Comparison of ENCODE assay signal across 8 cellular contexts in the genomic region with DNA sequence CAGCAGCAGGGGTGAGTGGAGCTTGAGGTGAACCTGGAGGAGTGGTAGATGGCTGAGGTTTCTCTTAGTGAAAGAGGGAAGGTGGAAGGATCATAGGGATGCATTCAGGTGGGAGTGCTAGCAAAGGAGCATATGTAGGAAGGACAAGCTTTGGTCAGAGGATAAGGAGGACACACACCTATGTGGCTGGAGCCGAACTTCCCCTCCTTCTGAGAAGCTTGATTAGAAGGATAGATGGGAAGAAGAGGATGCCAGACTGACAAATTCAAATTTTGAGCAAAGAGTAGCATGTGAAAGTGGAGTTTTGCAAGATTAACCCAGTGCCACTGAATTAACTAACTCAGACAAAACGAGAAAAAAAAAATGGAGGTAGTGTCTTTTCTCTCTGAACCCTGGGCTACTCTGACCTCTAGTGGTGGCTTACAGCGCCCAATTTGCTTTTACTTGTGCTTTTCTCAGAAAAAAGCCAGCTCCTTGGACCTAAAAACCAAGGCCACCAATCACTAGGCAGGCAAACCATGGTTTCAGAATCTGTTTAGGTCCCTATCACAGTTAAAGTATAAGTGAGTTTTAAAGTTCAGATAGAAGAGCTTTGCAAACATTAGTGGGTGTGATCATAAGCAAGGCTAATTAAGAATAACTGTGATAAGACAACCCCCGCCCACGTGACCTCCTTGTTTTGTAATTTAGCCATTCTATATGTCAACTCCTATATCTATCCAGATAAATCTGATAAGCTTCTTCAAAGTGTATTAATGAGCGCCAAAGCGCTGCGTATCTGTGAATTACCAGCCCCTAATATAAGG. TPM values are rescaled to one million over a fixed set of nuclear protein-coding genes. Genes with fewer than 3 reads are reported as not detected.
A peak's percentile ranks its signal among the peaks of the same experiment; 100 is the strongest.
DNase-seq lines count a peak whose midpoint lies in the region; ATAC-seq, FAIRE-seq and TF ChIP-seq lines count a peak whose summit lies in the region.

No MANE protein-coding gene starts in this region.

- peak; percentile 62 to 77 (median 72) for ATAC-seq in T-cell (replicated peaks in 1 of 4)
- no peak for ATAC-seq in HG02970 (IDR thresholded peaks at IDR 0.05; ENCODE audit: low FRiP score, unreplicated experiment)
- ATAC-seq in GM21447 (IDR thresholded peaks at IDR 0.05; ENCODE audit: unreplicated experiment) = no peak

- POLR2A ChIA-PET in T-cell (lab: Charles Lee) = interaction anchor here (0.6 to 1.4 kb wide), 2 partner anchors 114 to 927 kb away, joined by 3 to 5 read pairs; no protein-coding TSS in a partner anchor

- H3K4me1 ChIP-seq in adrenal gland (replicated peaks in 1 of 2) (peaks cover 0 to 39% of the 10 kb centered on the region in 2 donors), hepatocyte (ENCODE audit: insufficient read depth) (peaks cover 31% of the 10 kb centered on the region)

- TF ChIP-seq CTCF in adrenal gland (IDR thresholded peaks at IDR 0.05) = peak; percentile 70 to 87 (median 77)
- TF ChIP-seq CTCF in hepatocyte (IDR thresholded peaks at IDR 0.05; ENCODE audit: poor library complexity) = peak; percentile 89

- H3K9me2 ChIP-seq in hepatocyte (replicated peaks; ENCODE audit: insufficient read depth) = no peaks in the 10 kb centered on the region

- H3K27ac Mint-ChIP-seq in T-cell = peak overlapping the region in 1 of 2 donors; percentile 63

- H3K4me2 ChIP-seq in hepatocyte = peak overlapping the region; percentile 38

- intact Hi-C loops in adrenal gland (cut with DNase I) = loop anchor here (2.0 to 5.0 kb wide), 3 partner anchors 295 to 420 kb away; no protein-coding TSS in a partner anchor

- no peak overlapping the region for H3K4me3 ChIP-seq in adrenal gland
- no peak overlapping the region for H3K4me3 ChIP-seq in hepatocyte

- 35 to 53% (median 45%) methylated on average over 8 of the region's 8 CpGs for WGBS in adrenal gland, 4 donors
- WGBS in hepatocyte (ENCODE audit: low lambda C conversion rate, missing lambda C conversion rate) = 60% methylated on average over 8 of the region's 8 CpGs

- H3K27me3 Mint-ChIP-seq in T-cell = peaks cover 0 to 4% of the 10 kb centered on the region in 2 donors

- no peaks in the 10 kb centered on the region for H3K27me3 ChIP-seq in adrenal gland
- no peaks in the 10 kb centered on the region for H3K27me3 ChIP-seq in hepatocyte

- CTCF ChIA-PET in T-cell (lab: Charles Lee) = interaction anchor here (0.5 to 5.6 kb wide), 47 partner anchors 9 to 476 kb away, joined by 3 to 52 read pairs (median 4); partner anchors contain the start of genes EMP1 (in 1 of the 2) and GSG1 (in 1 of the 2)

- H2AFZ ChIP-seq in hepatocyte = peak overlapping the region; percentile 36

- H3K4me3 Mint-ChIP-seq in T-cell = no peak overlapping the region

- H3K9me3 ChIP-seq in adrenal gland (replicated peaks in 1 of 3) = no peaks in the 10 kb centered on the region
- H3K9me3 ChIP-seq in hepatocyte (ENCODE audit: low read depth) = no peaks in the 10 kb centered on the region

- no peak for TF ChIP-seq POLR2A in GM12891 (IDR thresholded peaks at IDR 0.05; ENCODE audit: low read depth, low read length)
- no peak for TF ChIP-seq POLR2A in adrenal gland (IDR thresholded peaks at IDR 0.05)

- H4K20me1 ChIP-seq in hepatocyte (ENCODE audit: insufficient read depth, poor library complexity, severe bottlenecking) = no peaks in the 10 kb centered on the region

- H3K27ac ChIP-seq in adrenal gland (no peak overlapping the region), hepatocyte (peak overlapping the region; percentile 15)

- H3K79me2 ChIP-seq in hepatocyte = no peaks in the 10 kb centered on the region

- H3K36me3 ChIP-seq in adrenal gland (replicated peaks in 1 of 2) = peaks cover 0 to 20% of the 10 kb centered on the region in 2 donors
- no peaks in the 10 kb centered on the region for H3K36me3 ChIP-seq in hepatocyte (replicated peaks; ENCODE audit: insufficient read depth, low read depth)

- peak; percentile 66 for FAIRE-seq in GM12891 (lab: Jason Lieb, UNC)

- no peaks in the 10 kb centered on the region for H3K9me3 Mint-ChIP-seq in T-cell

- peaks cover 6 to 11% (median 8%) of the 10 kb centered on the region in 3 donors for H3K4me1 Mint-ChIP-seq in T-cell

- H3K36me3 Mint-ChIP-seq in T-cell = peaks cover 11% of the 10 kb centered on the region

- DNase-seq in GM12891 (ENCODE audit: insufficient read length, low spot score) = no peak
- DNase-seq in NCI-H1105 treated with DMSO at 0.1 percent for 48 hours (lab: John Stamatoyannopoulos, UW) = peak; percentile 83
- peak; percentile 36 to 78 (median 65) for DNase-seq in T-cell
- DNase-seq in adrenal gland = peak; percentile 60 to 89 (median 71)
- DNase-seq in hepatocyte (ENCODE audit: low spot score) = peak; percentile 83
- peak; percentile 66 for DNase-seq in smooth muscle cell of the brain vasculature (ENCODE audit: low read depth, low spot score)

TF ChIP-seq in GM12891, 5 proteins besides CTCF, POLR2A, EP300 and RAD21:
- no peak for TF ChIP-seq POLR2AphosphoS5 (IDR thresholded peaks at IDR 0.05; ENCODE audit: low read depth, low read length)
- no peak for TF ChIP-seq SPI1 (IDR thresholded peaks at IDR 0.05; ENCODE audit: low read depth, low read length)
- no peak for TF ChIP-seq PAX5 (IDR thresholded peaks at IDR 0.05; ENCODE audit: insufficient read depth, low read length, severe bottlenecking)
- no peak for TF ChIP-seq POU2F2 (IDR thresholded peaks at IDR 0.05; ENCODE audit: low read depth, low read length)
- TF ChIP-seq TAF1 (IDR thresholded peaks at IDR 0.05; ENCODE audit: low read depth, low read length) = no peak

RNA-seq across cellular contexts. Expression of gene EMP1, which starts 15.5 kb away (rescaled TPM):
- 0.44 TPM for polyA plus RNA-seq in GM12891 (2012; ENCODE audit: low read depth, missing spikeins)
- total RNA-seq in T-cell = 1 to 10 TPM; 1.4 to 5.4 (median 2.8) TPM
- total RNA-seq in adrenal gland = 100 to 1,000 TPM in 2 of 8 donors, 10 to 100 TPM in 6; 50.6 to 129 (median 76.1) TPM
- polyA plus RNA-seq in adrenal gland = 10 to 100 TPM; 21.2 to 61.4 (median 27.9) TPM
- 39.9 and 67.3 TPM in 2 replicates for total RNA-seq in hepatocyte
- 51.1 and 52.6 TPM in 2 replicates for polyA plus RNA-seq in hepatocyte

Comparison
In these comparisons a context has a peak if more than half of its experiments do, and no peak if none do; other contexts are left out.
1. ATAC-seq: peak in T-cell (4 of 4); none in HG02970 (single experiment) and GM21447 (single experiment).